Comparison of ENCODE assay signal across 8 cellular contexts in genomic region chr5:132385321-132386105, GRCh38. TPM values are rescaled to one million over a fixed set of nuclear protein-coding genes. Genes with fewer than 3 reads are reported as not detected.
A peak's percentile ranks its signal among the peaks of the same experiment; 100 is the strongest.
DNase-seq lines count a peak whose midpoint lies in the region; ATAC-seq and TF ChIP-seq lines count a peak whose summit lies in the region.

No MANE protein-coding gene starts in this region.

- POLR2A ChIA-PET in CD8-positive, alpha-beta T cell (lab: Charles Lee): interaction anchor here (1.3 to 1.6 kb wide), 2 partner anchors 26 to 81 kb away, joined by 3 to 7 read pairs; no protein-coding TSS in a partner anchor

- peaks cover 19% of the 10 kb centered on the region for H3K4me1 ChIP-seq in CD8-positive, alpha-beta T cell (ENCODE audit: insufficient read depth, low read length)
- H3K4me1 ChIP-seq in GM23338 (ENCODE audit: insufficient read depth): peaks cover 11% of the 10 kb centered on the region

- no peaks in the 10 kb centered on the region for H3K9me3 Mint-ChIP-seq in CD8-positive, alpha-beta T cell
- H3K9me3 Mint-ChIP-seq in GM23338: no peaks in the 10 kb centered on the region
- H3K9me3 Mint-ChIP-seq in natural killer cell treated with Interleukin-12 subunit alpha and Interleukin-12 subunit beta and Interleukin-15 and Interleukin-18, amount 100 ng/mL, for 72 hours: no peaks in the 10 kb centered on the region

- CTCF ChIA-PET in CD8-positive, alpha-beta T cell (lab: Charles Lee): interaction anchor here (1.0 to 17.1 kb wide), 33 partner anchors 10 to 639 kb away, joined by 3 to 425 read pairs (median 7); partner anchors contain the start of genes IRF1, KIF3A and SLC22A5

- H3K4me1 Mint-ChIP-seq in CD8-positive, alpha-beta T cell (ENCODE audit: low read depth): peaks cover 20% of the 10 kb centered on the region
- H3K4me1 Mint-ChIP-seq in GM23338: peaks cover 16% of the 10 kb centered on the region
- peaks cover 29 to 38% of the 10 kb centered on the region in 2 donors for H3K4me1 Mint-ChIP-seq in natural killer cell treated with Interleukin-12 subunit alpha and Interleukin-12 subunit beta and Interleukin-15 and Interleukin-18, amount 100 ng/mL, for 72 hours (ENCODE audit: low read depth in 2 of 2)

- H3K4me3 ChIP-seq in CD8-positive, alpha-beta T cell (ENCODE audit: low read depth, low read length): no peak overlapping the region
- no peak overlapping the region for H3K4me3 ChIP-seq in GM23338

- H3K27ac ChIP-seq in CD8-positive, alpha-beta T cell (ENCODE audit: low read depth, low read length): no peak overlapping the region
- H3K27ac ChIP-seq in GM23338 (ENCODE audit: low read depth): no peak overlapping the region

- H3F3A ChIP-seq in GM23338 (replicated peaks; ENCODE audit: low read depth): no peaks in the 10 kb centered on the region

- no peak overlapping the region for H2AFZ ChIP-seq in GM23338

- intact Hi-C loops in CD8-positive, alpha-beta T cell (cut with DNase I, micrococcal nuclease): loop anchor here (1.0 to 10.0 kb wide), 10 partner anchors 26 to 498 kb away; partner anchors contain the start of gene IL3 (in 1 of the 2)

- peaks cover 8% of the 10 kb centered on the region for H3K36me3 Mint-ChIP-seq in CD8-positive, alpha-beta T cell
- no peaks in the 10 kb centered on the region for H3K36me3 Mint-ChIP-seq in GM23338 (ENCODE audit: low read depth)
- no peaks in the 10 kb centered on the region for H3K36me3 Mint-ChIP-seq in natural killer cell treated with Interleukin-12 subunit alpha and Interleukin-12 subunit beta and Interleukin-15 and Interleukin-18, amount 100 ng/mL, for 72 hours

- H3K27me3 Mint-ChIP-seq in CD8-positive, alpha-beta T cell (ENCODE audit: low read depth): no peaks in the 10 kb centered on the region
- H3K27me3 Mint-ChIP-seq in GM23338 (ENCODE audit: insufficient read depth, low read depth, poor library complexity): no peaks in the 10 kb centered on the region
- H3K27me3 Mint-ChIP-seq in natural killer cell treated with Interleukin-12 subunit alpha and Interleukin-12 subunit beta and Interleukin-15 and Interleukin-18, amount 100 ng/mL, for 72 hours: no peaks in the 10 kb centered on the region

- TF ChIP-seq CTCF in CD8-positive, alpha-beta T cell (IDR thresholded peaks at IDR 0.05): peak; percentile 54
- peak; percentile 69 to 77 for TF ChIP-seq CTCF in GM23338 (conservative IDR thresholded peaks at IDR 0.05; ENCODE audit: low read depth in 2 of 2)

- H4K20me1 ChIP-seq in GM23338 (replicated peaks; ENCODE audit: insufficient read depth): no peaks in the 10 kb centered on the region

- peak overlapping the region; percentile 64 for H3K27ac Mint-ChIP-seq in CD8-positive, alpha-beta T cell
- H3K27ac Mint-ChIP-seq in GM23338: no peak overlapping the region
- peak overlapping the region; percentile 72 to 90 for H3K27ac Mint-ChIP-seq in natural killer cell treated with Interleukin-12 subunit alpha and Interleukin-12 subunit beta and Interleukin-15 and Interleukin-18, amount 100 ng/mL, for 72 hours

- peak; percentile 44 to 77 (median 63) for DNase-seq in CD8-positive, alpha-beta T cell
- DNase-seq in GM23338 (ENCODE audit: low spot score): peak; percentile 58
- peak; percentile 48 for DNase-seq in NOMO-1 treated with DMSO at 0.1 percent for 48 hours (lab: John Stamatoyannopoulos, UW; ENCODE audit: unreplicated experiment)
- peak; percentile 64 for DNase-seq in activated T-cell treated with anti-CD3 and anti-CD28 coated beads, Interleukin-2, amount 50 U/mL, for 1 hour
- peak; percentile 55 to 76 for DNase-seq in erythroblast (lab: John Stamatoyannopoulos, UW)
- DNase-seq in natural killer cell treated with Interleukin-12 subunit alpha and Interleukin-12 subunit beta and Interleukin-15 and Interleukin-18, amount 100 ng/mL, for 72 hours (ENCODE audit: low spot score): peak; percentile 78
- DNase-seq in stromal cell of bone marrow (ENCODE audit: low read depth): peak; percentile 56

- no peak overlapping the region for H3K4me2 ChIP-seq in GM23338

- no peaks in the 10 kb centered on the region for H3K79me2 ChIP-seq in GM23338 (replicated peaks; ENCODE audit: insufficient read depth)

- H3K27me3 ChIP-seq in CD8-positive, alpha-beta T cell (ENCODE audit: insufficient read depth, low read length): no peaks in the 10 kb centered on the region
- no peaks in the 10 kb centered on the region for H3K27me3 ChIP-seq in GM23338 (ENCODE audit: insufficient read depth)

- TF ChIP-seq POLR2A in erythroblast (IDR thresholded peaks at IDR 0.05; ENCODE audit: low read length): no peak

- H3K9me2 ChIP-seq in GM23338 (ENCODE audit: insufficient read depth): no peaks in the 10 kb centered on the region

- H3K9me3 ChIP-seq in CD8-positive, alpha-beta T cell (ENCODE audit: low read length): no peaks in the 10 kb centered on the region

- no peak overlapping the region for H3K4me3 Mint-ChIP-seq in CD8-positive, alpha-beta T cell
- no peak overlapping the region for H3K4me3 Mint-ChIP-seq in GM23338
- peak overlapping the region; percentile 56 for H3K4me3 Mint-ChIP-seq in natural killer cell treated with Interleukin-12 subunit alpha and Interleukin-12 subunit beta and Interleukin-15 and Interleukin-18, amount 100 ng/mL, for 72 hours

- H3K36me3 ChIP-seq in CD8-positive, alpha-beta T cell (ENCODE audit: insufficient read depth, low read length): no peaks in the 10 kb centered on the region
- no peaks in the 10 kb centered on the region for H3K36me3 ChIP-seq in GM23338 (ENCODE audit: insufficient read depth)

- peak; percentile 71 for ATAC-seq in CD8-positive, alpha-beta T cell
- ATAC-seq in GM23338 (peak; percentile 36), GM21825 (IDR thresholded peaks at IDR 0.05; ENCODE audit: unreplicated experiment) (no peak)
- peak; percentile 71 to 84 for ATAC-seq in natural killer cell treated with Interleukin-12 subunit alpha and Interleukin-12 subunit beta and Interleukin-15 and Interleukin-18, amount 100 ng/mL, for 72 hours

TF ChIP-seq in GM23338, 12 proteins besides CTCF, POLR2A, EP300 and RAD21 (continues in another document):
- TF ChIP-seq ZNF114 (CRISPR knock-in tag; IDR thresholded peaks at IDR 0.05) (no peak), POLR2AphosphoS5 (IDR thresholded peaks at IDR 0.05; ENCODE audit: low read depth) (no peak), STAT1 (IDR thresholded peaks at IDR 0.05; ENCODE audit: unreplicated experiment) (no peak), EZH2phosphoT487 (IDR thresholded peaks at IDR 0.05; ENCODE audit: unreplicated experiment) (no peak)

RNA-seq across cellular contexts. Expression of gene SLC22A5, which starts 16.0 kb away (rescaled TPM):
- total RNA-seq in CD8-positive, alpha-beta T cell: 1 to 10 TPM; 4.5 to 5.3 TPM
- total RNA-seq in GM23338 (2014; rRNA removed; shearing (Covaris generic)): 2.4 and 4.8 TPM in 2 replicates
- polyA plus RNA-seq in GM23338 (2016; fragmentation: Nextera tagmentation; extraction: Ambion mirVana): 1.7 and 1.9 TPM in 2 replicates
- 1 to 10 TPM; 3.5 to 6.4 TPM for total RNA-seq in natural killer cell treated with Interleukin-12 subunit alpha and Interleukin-12 subunit beta and Interleukin-15 and Interleukin-18, amount 100 ng/mL, for 72 hours
